ENCODE assay signal across 23 cellular contexts in genomic region chr12:75257510-75257909, GRCh38. TPM values are rescaled to one million over a fixed set of nuclear protein-coding genes. Genes with fewer than 3 reads are reported as not detected.
A peak's percentile ranks its signal among the peaks of the same experiment; 100 is the strongest.
DNase-seq lines count a peak whose midpoint lies in the region; ATAC-seq and TF ChIP-seq lines count a peak whose summit lies in the region.
"Had no signal": no experiment of that assay in that cellular context is flagged by ENCODE, and none has a peak within 500 bp of the region (broad histone marks: within the 10 kb centered on the region; RNA-seq: fewer than 3 reads in every experiment).

No MANE protein-coding gene starts in this region.

- no peak overlapping the region for H2BK5ac ChIP-seq in mesenchymal stem cell (ENCODE audit: low read depth, low read length, poor library complexity, severe bottlenecking)

- no peaks in the 10 kb centered on the region for H3K36me3 ChIP-seq in mesenchymal stem cell (ENCODE audit: control insufficient read depth in 1 of 2, insufficient read depth in 2 of 2, low read depth in 1 of 2, low read length in 2 of 2)
- H3K36me3 ChIP-seq: gastrocnemius medialis, lower lobe of right lung, spleen had no signal

- DNase-seq in activated CD4-positive, alpha-beta T cell treated with anti-CD3 and anti-CD28 coated beads for 36 hours, result no peak
- no peak for DNase-seq in activated CD4-positive, alpha-beta T cell treated with anti-CD3 and anti-CD28 coated beads, Interleukin-2, amount 50 U/mL, for 48 hours
- DNase-seq in GM03348 (ENCODE audit: low spot score) (peak; percentile 1), mesenchymal stem cell (no peak), left ventricle myocardium superior (no peak), SW 1271 (lab: John Stamatoyannopoulos, UW) (no peak)
- DNase-seq: caudate nucleus; gastrocnemius medialis; islet precursor cell; lower lobe of right lung; NCI-H1417 treated with DMSO at 0.1 percent for 48 hours; NCI-H526; nucleus accumbens; retina; spleen; stimulated activated CD4-positive, alpha-beta T cell treated with anti-CD3 and anti-CD28 coated beads, Interleukin-4, amount 100 ng/mL, for 4 hours; trophoblast cell had no signal

- no peak overlapping the region for H2BK12ac ChIP-seq in mesenchymal stem cell (ENCODE audit: low read length in 2 of 2)

- no peak overlapping the region for H2AFZ ChIP-seq in mesenchymal stem cell (ENCODE audit: low read depth, low read length)

- no peaks in the 10 kb centered on the region for H3K9me3 Mint-ChIP-seq in activated CD4-positive, alpha-beta T cell treated with anti-CD3 and anti-CD28 coated beads for 36 hours (ENCODE audit: low read depth)
- H3K9me3 Mint-ChIP-seq: activated T-helper 1 cell treated with anti-CD3 and anti-CD28 coated beads, Interleukin-12 subunit alpha, Interleukin-12 subunit beta, Interleukin-2, Interleukin-4 antibody, amounts not matched to agents 30 ng/mL and 10 ng/mL and 1 ng/mL, durations not matched to agents 14 hours and 24 hours and 36 hours had no signal

- H3K27me3 ChIP-seq in mesenchymal stem cell (ENCODE audit: control insufficient read depth in 1 of 2, insufficient read depth in 1 of 2, low read length in 2 of 2), result no peaks in the 10 kb centered on the region
- H3K27me3 ChIP-seq: gastrocnemius medialis, spleen had no signal

- H3K4me2 ChIP-seq in mesenchymal stem cell (ENCODE audit: low read length, poor library complexity, severe bottlenecking), result no peak overlapping the region

- no peak overlapping the region for H2AK5ac ChIP-seq in mesenchymal stem cell (ENCODE audit: low read length, severe bottlenecking)

- CTCF ChIA-PET in activated CD4-positive, alpha-beta T cell treated with anti-CD3 and anti-CD28 coated beads for 36 hours (lab: Charles Lee), result no interaction called here

- peak; percentile 63 for ATAC-seq in activated CD4-positive, alpha-beta T cell treated with anti-CD3 and anti-CD28 coated beads for 36 hours
- ATAC-seq in left ventricle myocardium superior, result no peak
- ATAC-seq in GM19395 (IDR thresholded peaks at IDR 0.05; ENCODE audit: unreplicated experiment), result no peak
- ATAC-seq: gastrocnemius medialis, lower lobe of right lung had no signal

- H3K18ac ChIP-seq in mesenchymal stem cell (ENCODE audit: low read depth in 1 of 2, low read length in 2 of 2), result no peak overlapping the region

- no peak overlapping the region for H2BK15ac ChIP-seq in mesenchymal stem cell (ENCODE audit: low read depth, poor library complexity, severe bottlenecking)

- H3K23ac ChIP-seq in mesenchymal stem cell (ENCODE audit: low read length in 2 of 2), result no peak overlapping the region

- peaks cover 6% of the 10 kb centered on the region for H3K4me1 Mint-ChIP-seq in activated CD4-positive, alpha-beta T cell treated with anti-CD3 and anti-CD28 coated beads for 36 hours

- no peaks in the 10 kb centered on the region for H3K9me3 ChIP-seq in mesenchymal stem cell (ENCODE audit: control insufficient read depth, low read length)
- H3K9me3 ChIP-seq: gastrocnemius medialis, lower lobe of right lung, spleen had no signal

- H3K4me3 Mint-ChIP-seq in activated CD4-positive, alpha-beta T cell treated with anti-CD3 and anti-CD28 coated beads for 36 hours, result no peak overlapping the region
- H3K4me3 Mint-ChIP-seq: activated T-helper 1 cell treated with anti-CD3 and anti-CD28 coated beads, Interleukin-12 subunit alpha, Interleukin-12 subunit beta, Interleukin-2, Interleukin-4 antibody, amounts not matched to agents 30 ng/mL and 10 ng/mL and 1 ng/mL, durations not matched to agents 14 hours and 24 hours and 36 hours had no signal

- no peak for TF ChIP-seq CTCF in VCaP (conservative IDR thresholded peaks at IDR 0.05)

- H3K14ac ChIP-seq in mesenchymal stem cell (ENCODE audit: low read length in 2 of 2), result no peak overlapping the region

- POLR2A ChIA-PET in activated CD4-positive, alpha-beta T cell treated with anti-CD3 and anti-CD28 coated beads for 36 hours (lab: Charles Lee), result no interaction called here

- intact Hi-C loops in activated CD4-positive, alpha-beta T cell treated with anti-CD3 and anti-CD28 coated beads for 36 hours (cut with DNase I, micrococcal nuclease), result no loop called here
- intact Hi-C loops in left ventricle myocardium superior (cut with micrococcal nuclease), result no loop called here

- no peak overlapping the region for H2BK120ac ChIP-seq in mesenchymal stem cell (ENCODE audit: low read depth, low read length)

- no peaks in the 10 kb centered on the region for H3K27me3 Mint-ChIP-seq in activated CD4-positive, alpha-beta T cell treated with anti-CD3 and anti-CD28 coated beads for 36 hours

- 94% methylated on average over 2 of the region's 2 CpGs for WGBS in mesenchymal stem cell

- H3K27ac ChIP-seq in VCaP (peak overlapping the region; percentile 59), mesenchymal stem cell (ENCODE audit: low read length, poor library complexity, severe bottlenecking) (no peak overlapping the region)
- H3K27ac ChIP-seq: 22Rv1, gastrocnemius medialis, lower lobe of right lung, spleen had no signal

- no peaks in the 10 kb centered on the region for H3K4me1 ChIP-seq in mesenchymal stem cell (ENCODE audit: control insufficient read depth, insufficient read depth, low read depth, low read length)
- H3K4me1 ChIP-seq: gastrocnemius medialis, lower lobe of right lung, spleen had no signal

- no peak overlapping the region for H4K91ac ChIP-seq in mesenchymal stem cell (ENCODE audit: low read length)

- peak overlapping the region; percentile 31 for H3K9ac ChIP-seq in mesenchymal stem cell (ENCODE audit: low read length)

- no peak overlapping the region for H4K8ac ChIP-seq in mesenchymal stem cell (ENCODE audit: low read length)

- H3K27ac Mint-ChIP-seq in activated CD4-positive, alpha-beta T cell treated with anti-CD3 and anti-CD28 coated beads for 36 hours, result no peak overlapping the region
- H3K27ac Mint-ChIP-seq: activated T-helper 1 cell treated with anti-CD3 and anti-CD28 coated beads, Interleukin-12 subunit alpha, Interleukin-12 subunit beta, Interleukin-2, Interleukin-4 antibody, amounts not matched to agents 30 ng/mL and 10 ng/mL and 1 ng/mL, durations not matched to agents 14 hours and 24 hours and 36 hours had no signal

- no peak overlapping the region for H3K4ac ChIP-seq in mesenchymal stem cell (ENCODE audit: low read depth in 1 of 2, low read length in 2 of 2)

- no peaks in the 10 kb centered on the region for H3K79me1 ChIP-seq in mesenchymal stem cell (replicated peaks; ENCODE audit: low read length, poor library complexity, severe bottlenecking)

- H3K4me3 ChIP-seq in mesenchymal stem cell (ENCODE audit: insufficient read depth in 1 of 2, low read depth in 1 of 2, low read length in 2 of 2), result peak overlapping the region in 1 of 2 experiments; percentile 73
- H3K4me3 ChIP-seq: gastrocnemius medialis, lower lobe of right lung, spleen had no signal

- H3K36me3 Mint-ChIP-seq in activated CD4-positive, alpha-beta T cell treated with anti-CD3 and anti-CD28 coated beads for 36 hours (ENCODE audit: low read depth), result no peaks in the 10 kb centered on the region

RNA-seq across cellular contexts. Expression of gene KCNC2, which starts 47.9 kb away (rescaled TPM):
- not detected for total RNA-seq in activated CD4-positive, alpha-beta T cell treated with anti-CD3 and anti-CD28 coated beads for 36 hours
- not detected for polyA plus RNA-seq in mesenchymal stem cell (2013, experiment 1 of 2)
- not detected for polyA plus RNA-seq in mesenchymal stem cell (2013, experiment 2 of 2)
- not detected for total RNA-seq in left ventricle myocardium superior
- total RNA-seq: activated T-helper 1 cell treated with anti-CD3 and anti-CD28 coated beads, Interleukin-12 subunit alpha, Interleukin-12 subunit beta, Interleukin-2, Interleukin-4 antibody, amounts not matched to agents 30 ng/mL and 10 ng/mL and 1 ng/mL, durations not matched to agents 14 hours and 24 hours and 36 hours; epithelial cell of proximal tubule; gastrocnemius medialis; lower lobe of right lung; spleen had no signal
- polyA plus RNA-seq: BJ, spleen had no signal
